18 cellular contexts compared by ENCODE assay signal in genomic region chr13:103935117-103935516, GRCh38.
DNase-seq lines count a peak whose midpoint lies in the region; ATAC-seq, FAIRE-seq and TF ChIP-seq lines count a peak whose summit lies in the region.
"Had no signal": no experiment of that assay in that cellular context is flagged by ENCODE, and none has a peak within 500 bp of the region (broad histone marks: within the 10 kb centered on the region; RNA-seq: fewer than 3 reads in every experiment).

No MANE protein-coding gene starts in this region.

- H3K4me3 ChIP-seq in HepG2 (replicated peaks in 1 of 3; ENCODE audit: insufficient read depth in 1 of 3, low read depth in 2 of 3, low read length in 3 of 3) (no peak overlapping the region), right lobe of liver (no peak overlapping the region), HEK293 (ENCODE audit: low read depth, low read length) (no peak overlapping the region)
- H3K4me3 ChIP-seq: GM12878 had no signal

- no peak for FAIRE-seq in HepG2 (lab: Jason Lieb, UNC)
- FAIRE-seq: A204.1, D721Med, GM12878, GM18507, HTR-8/SVneo had no signal

- H3K4me2 ChIP-seq in HepG2 (ENCODE audit: low read depth, low read length), result no peak overlapping the region

- TF ChIP-seq EP300 in HepG2 (IDR thresholded peaks at IDR 0.05; ENCODE audit: low read depth in 2 of 2, low read length in 2 of 2) (no peak), HepG2 (CRISPR knock-in tag; IDR thresholded peaks at IDR 0.05; ENCODE audit: borderline replicate concordance) (no peak)

- TF ChIP-seq CTCF in HepG2 (CRISPR knock-in tag; IDR thresholded peaks at IDR 0.05), result no peak
- TF ChIP-seq CTCF in right lobe of liver (IDR thresholded peaks at IDR 0.05), result no peak
- TF ChIP-seq CTCF in HEK293 (tag by site-specific recombination; IDR thresholded peaks at IDR 0.05), result no peak
- no peak for TF ChIP-seq CTCF in RWPE1 (conservative IDR thresholded peaks at IDR 0.05; ENCODE audit: low read depth)

- DNase-seq in HepG2 (ENCODE audit: low spot score) (no peak), right lobe of liver (no peak), foreskin melanocyte (peak; percentile 1), RWPE1 (ENCODE audit: low spot score) (no peak), dedifferentiated amniotic fluid mesenchymal stem cell (ENCODE audit: extremely low spot score) (no peak)
- DNase-seq: BE2C; CD4-positive, alpha-beta memory T cell; GOT3; H9; HFFc6 had no signal

- CTCF ChIA-PET in HepG2 (lab: Yijun Ruan, JAX; ENCODE audit: low intra/inter-chr PET ratio, low total read pairs) (no interaction called here), HEK293 (lab: Yijun Ruan, JAX) (interaction anchor here (0.7 kb wide), 1 partner anchor 210 kb away, joined by 3 read pairs; no protein-coding TSS in a partner anchor), RWPE1 (lab: Yijun Ruan, JAX) (no interaction called here)

- no peak for TF ChIP-seq POLR2A in HepG2 (IDR thresholded peaks at IDR 0.05; ENCODE audit: insufficient read depth in 1 of 2, low read depth in 2 of 2, low read length in 2 of 2)
- no peak for TF ChIP-seq POLR2A in right lobe of liver (IDR thresholded peaks at IDR 0.05)

- no peak for ATAC-seq in HepG2
- no peak for ATAC-seq in right lobe of liver
- ATAC-seq in HG03045 (IDR thresholded peaks at IDR 0.05; ENCODE audit: unreplicated experiment), result no peak
- ATAC-seq: GM12878 had no signal

- H3K9me3 ChIP-seq in HepG2 (ENCODE audit: low read length), result peaks cover 40% of the 10 kb centered on the region
- no peaks in the 10 kb centered on the region for H3K9me3 ChIP-seq in right lobe of liver
- no peaks in the 10 kb centered on the region for H3K9me3 ChIP-seq in HEK293 (ENCODE audit: control insufficient read depth, insufficient read depth, low read depth, low read length)
- H3K9me3 ChIP-seq: BE2C had no signal

- H4K20me1 ChIP-seq in HepG2 (ENCODE audit: insufficient read depth, low read length), result no peaks in the 10 kb centered on the region

- in situ Hi-C loops in HepG2 (cut with HindIII; ENCODE audit: extremely low pct_ligation_motif_present, low pct_unique_long_range_greater_than_20kb), result no loop called here

- POLR2A ChIA-PET in HepG2 (lab: Yijun Ruan, JAX), result no interaction called here
- POLR2A ChIA-PET in HEK293 (lab: Yijun Ruan, JAX), result no interaction called here
- POLR2A ChIA-PET in RWPE1 (lab: Yijun Ruan, JAX; ENCODE audit: low non-redundant PET), result no interaction called here

- no peaks in the 10 kb centered on the region for H3K79me2 ChIP-seq in HepG2 (ENCODE audit: insufficient read depth, low read length)

- H3K9ac ChIP-seq in HepG2 (ENCODE audit: insufficient read depth, low read depth, low read length), result no peak overlapping the region

- H2AFZ ChIP-seq in HepG2 (ENCODE audit: low read length), result no peak overlapping the region

- H3K36me3 ChIP-seq in HepG2 (replicated peaks in 1 of 2; ENCODE audit: control insufficient read depth in 1 of 2, insufficient read depth in 2 of 2, low read length in 2 of 2) (no peaks in the 10 kb centered on the region), right lobe of liver (no peaks in the 10 kb centered on the region), HEK293 (ENCODE audit: control insufficient read depth in 2 of 2, insufficient read depth in 1 of 2, low read length in 2 of 2) (no peaks in the 10 kb centered on the region)
- H3K36me3 ChIP-seq: BE2C had no signal

- intact Hi-C loops in HepG2 (cut with micrococcal nuclease; ENCODE audit: unreplicated experiment) (no loop called here), right lobe of liver (cut with DNase I) (no loop called here)

- H3K27me3 ChIP-seq in HepG2 (ENCODE audit: control insufficient read depth in 1 of 2, insufficient read depth in 2 of 2, low read length in 2 of 2) (no peaks in the 10 kb centered on the region; a peak in 1 of 5 replicates), right lobe of liver (no peaks in the 10 kb centered on the region)
- H3K27me3 ChIP-seq: BE2C had no signal

- H3K4me1 ChIP-seq in HepG2 (ENCODE audit: insufficient read depth, low read length) (no peaks in the 10 kb centered on the region), right lobe of liver (no peaks in the 10 kb centered on the region), HEK293 (ENCODE audit: control insufficient read depth, insufficient read depth, low read length) (no peaks in the 10 kb centered on the region)
- H3K4me1 ChIP-seq: BE2C had no signal

- no peak overlapping the region for H3K27ac ChIP-seq in HepG2 (ENCODE audit: extremely low read length, insufficient read depth, low read length)
- H3K27ac ChIP-seq in right lobe of liver, result no peak overlapping the region
- H3K27ac ChIP-seq in HEK293 (ENCODE audit: extremely low read depth, low read depth, low read length), result no peak overlapping the region
- no peak overlapping the region for H3K27ac ChIP-seq in RWPE1
- H3K27ac ChIP-seq: C4-2B had no signal

- BruUV-seq in HepG2 (replicated peaks; lab: Mats Ljungman, UMichigan), result no TSS peak

- 23% methylated on average over 4 of the region's 4 CpGs for WGBS in HepG2 (ENCODE audit: low lambda C conversion rate)
- WGBS in right lobe of liver (ENCODE audit: insufficient coverage, low coverage, low lambda C conversion rate, missing lambda C conversion rate), result 52% methylated on average over 4 of the region's 4 CpGs

- no peak for TF ChIP-seq RAD21 in HepG2 (CRISPR knock-in tag; IDR thresholded peaks at IDR 0.05)

TF ChIP-seq in HepG2, 621 proteins besides CTCF, POLR2A, EP300 and RAD21:
- TF ChIP-seq RORA (CRISPR knock-in tag; IDR thresholded peaks at IDR 0.05), result no peak
- no peak for TF ChIP-seq MAFF (IDR thresholded peaks at IDR 0.05; ENCODE audit: low read depth, low read length)
- TF ChIP-seq ZNF784 (CRISPR knock-in tag; IDR thresholded peaks at IDR 0.05; ENCODE audit: borderline replicate concordance), result no peak
- peak; percentile 93 for TF ChIP-seq ZNF317 (CRISPR knock-in tag; IDR thresholded peaks at IDR 0.05)

TF ChIP-seq in HEK293, 187 proteins besides CTCF, POLR2A, EP300 and RAD21:
- TF ChIP-seq ZNF560 (tag by site-specific recombination; IDR thresholded peaks at IDR 0.05; ENCODE audit: borderline replicate concordance) (no peak), BCL11B (tag by site-specific recombination; IDR thresholded peaks at IDR 0.05; ENCODE audit: low read depth) (no peak), TRIM28 (IDR thresholded peaks at IDR 0.05; ENCODE audit: borderline replicate concordance, low read length) (0 out of 2 replicates have a peak, but pooled peaks have one; percentile 39), ZNF433 (tag by site-specific recombination; IDR thresholded peaks at IDR 0.05; ENCODE audit: low read depth) (no peak), PBX3 (CRISPR knock-in tag; IDR thresholded peaks at IDR 0.05) (no peak), ZBTB44 (tag by site-specific recombination; IDR thresholded peaks at IDR 0.05) (no peak), ZNF423 (tag by site-specific recombination; IDR thresholded peaks at IDR 0.05) (no peak), SETDB1 (IDR thresholded peaks at IDR 0.05; ENCODE audit: insufficient read length, low read length) (peak; percentile 40)

Comparison
In these comparisons a context has a peak if more than half of its experiments do, and no peak if none do; other contexts are left out.
1. Of the 63 proteins assayed by ChIP-seq in both HepG2 and HEK293: peak only in HepG2: none; only in HEK293: SETDB1; in both: none; in neither: 62.